ENCODE assay signal across 11 cellular contexts in the genomic region with DNA sequence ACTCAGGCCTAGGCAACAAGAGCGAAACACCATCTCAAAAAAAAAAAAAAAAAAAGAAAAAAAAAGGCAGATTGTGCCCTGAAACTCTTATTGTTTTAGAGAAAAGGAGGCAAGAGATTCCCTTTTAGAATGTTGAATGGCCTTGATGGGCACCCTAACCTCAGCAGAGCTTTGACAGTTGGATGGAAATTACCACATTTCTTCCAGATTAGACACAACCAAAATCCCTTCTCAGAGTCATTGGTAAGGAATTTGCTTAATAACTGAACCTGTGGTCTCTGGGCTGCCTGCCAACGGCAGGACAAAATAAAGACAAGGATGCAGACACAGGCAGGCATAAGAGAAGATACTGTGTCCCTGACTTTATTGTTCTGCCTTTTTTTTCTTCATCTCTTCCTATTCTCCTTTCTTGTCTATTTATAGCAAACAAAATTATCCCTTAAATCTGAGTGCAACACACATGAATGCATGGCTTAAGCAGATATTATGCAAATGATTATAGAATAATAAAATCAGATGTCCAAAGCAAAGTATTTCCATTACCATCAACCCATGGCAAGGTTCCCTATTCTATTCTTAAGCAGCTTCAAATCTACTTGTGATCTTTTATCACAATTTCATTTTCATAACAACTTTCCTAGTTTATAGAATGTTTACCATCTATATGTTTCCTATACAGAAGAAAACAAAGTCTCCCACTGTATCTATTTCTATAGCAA. TPM values are rescaled to one million over a fixed set of nuclear protein-coding genes. Genes with fewer than 3 reads are reported as not detected.
DNase-seq lines count a peak whose midpoint lies in the region; ATAC-seq and TF ChIP-seq lines count a peak whose summit lies in the region.
"Had no signal": no experiment of that assay in that cellular context is flagged by ENCODE, and none has a peak within 500 bp of the region (broad histone marks: within the 10 kb centered on the region; RNA-seq: fewer than 3 reads in every experiment).

No MANE protein-coding gene starts in this region.

- DNase-seq in Calu3: peak; percentile 70
- peak; percentile 87 for DNase-seq in MG63
- peak; percentile 16 to 87 (median 72) for DNase-seq in adrenal gland
- peak; percentile 97 for DNase-seq in kidney tubule cell (ENCODE audit: low spot score)
- no peak for DNase-seq in SKM-1 treated with dmso at 0.1 percent for 144 hours (lab: John Stamatoyannopoulos, UW; ENCODE audit: unreplicated experiment)
- DNase-seq in gastrocnemius medialis: no peak
- no peak for DNase-seq in right atrium auricular region (ENCODE audit: low spot score)
- DNase-seq in tibial artery: no peak
- DNase-seq: activated naive CD4-positive, alpha-beta T cell treated with anti-CD3 and anti-CD28 coated beads for 36 hours; posterior cingulate gyrus had no signal

- H3K27me3 ChIP-seq in MG63 (no peaks in the 10 kb centered on the region), adrenal gland (no peaks in the 10 kb centered on the region), gastrocnemius medialis (no peaks in the 10 kb centered on the region), right atrium auricular region (no peaks in the 10 kb centered on the region), tibial artery (no peaks in the 10 kb centered on the region)

- TF ChIP-seq POLR2A in adrenal gland (IDR thresholded peaks at IDR 0.05) (no peak), gastrocnemius medialis (IDR thresholded peaks at IDR 0.05) (no peak)

- H3K4me1 ChIP-seq in adrenal gland (replicated peaks in 1 of 2) (peaks cover 0 to 8% of the 10 kb centered on the region in 2 donors), gastrocnemius medialis (no peaks in the 10 kb centered on the region), right atrium auricular region (peaks cover 0 to 10% of the 10 kb centered on the region in 2 donors), tibial artery (peaks cover 0 to 9% (median 1%) of the 10 kb centered on the region in 4 donors)

- H3K4me3 ChIP-seq in MG63 (no peak overlapping the region), adrenal gland (no peak overlapping the region), gastrocnemius medialis (no peak overlapping the region), right atrium auricular region (no peak overlapping the region), tibial artery (no peak overlapping the region)

- H3K27ac ChIP-seq in adrenal gland: no peak overlapping the region
- H3K27ac ChIP-seq in gastrocnemius medialis: no peak overlapping the region
- no peak overlapping the region for H3K27ac ChIP-seq in right atrium auricular region
- no peak overlapping the region for H3K27ac ChIP-seq in tibial artery
- H3K27ac ChIP-seq: KMS-11 had no signal

- no peak overlapping the region for H3K4me3 Mint-ChIP-seq in Calu3 (ENCODE audit: low read depth, unreplicated experiment)
- H3K4me3 Mint-ChIP-seq: activated naive CD4-positive, alpha-beta T cell treated with anti-CD3 and anti-CD28 coated beads for 36 hours had no signal

- CTCF ChIA-PET in Calu3 (lab: Charles Lee): interaction anchor here (0.6 to 0.7 kb wide), 3 partner anchors 68 to 209 kb away, joined by 3 to 5 read pairs (median 4); no protein-coding TSS in a partner anchor

- H3K36me3 Mint-ChIP-seq in Calu3 (ENCODE audit: insufficient read depth, unreplicated experiment): peaks cover 8% of the 10 kb centered on the region

- TF ChIP-seq CTCF in Calu3 (IDR thresholded peaks at IDR 0.05; ENCODE audit: unreplicated experiment) (no peak), adrenal gland (IDR thresholded peaks at IDR 0.05) (no peak), gastrocnemius medialis (IDR thresholded peaks at IDR 0.05 in 4 of 5, conservative IDR thresholded peaks at IDR 0.05 in 1 of 5) (no peak), right atrium auricular region (IDR thresholded peaks at IDR 0.05) (no peak), tibial artery (IDR thresholded peaks at IDR 0.05) (no peak)

- no peak for ATAC-seq in gastrocnemius medialis

- H3K36me3 ChIP-seq in MG63 (no peaks in the 10 kb centered on the region), adrenal gland (replicated peaks in 1 of 2) (no peaks in the 10 kb centered on the region), gastrocnemius medialis (no peaks in the 10 kb centered on the region), right atrium auricular region (no peaks in the 10 kb centered on the region), tibial artery (no peaks in the 10 kb centered on the region)

- 34 to 60% (median 45%) methylated on average over 2 of the region's 2 CpGs for WGBS in adrenal gland, 4 donors

- H3K9me3 ChIP-seq in MG63 (peaks cover 14% of the 10 kb centered on the region), adrenal gland (replicated peaks in 1 of 3) (no peaks in the 10 kb centered on the region), gastrocnemius medialis (no peaks in the 10 kb centered on the region), right atrium auricular region (no peaks in the 10 kb centered on the region), tibial artery (no peaks in the 10 kb centered on the region)

- no peaks in the 10 kb centered on the region for H3K27me3 Mint-ChIP-seq in Calu3 (ENCODE audit: unreplicated experiment)

- BruUV-seq in Calu3 (replicated peaks; lab: Mats Ljungman, UMichigan): no TSS peak

- H3K4me1 Mint-ChIP-seq in Calu3 (ENCODE audit: low read depth, unreplicated experiment): peaks cover 37% of the 10 kb centered on the region

- H3K27ac Mint-ChIP-seq in Calu3 (ENCODE audit: unreplicated experiment): peak overlapping the region; percentile 27
- H3K27ac Mint-ChIP-seq: activated naive CD4-positive, alpha-beta T cell treated with anti-CD3 and anti-CD28 coated beads for 36 hours had no signal

- peaks cover 8% of the 10 kb centered on the region for H3K9me3 Mint-ChIP-seq in Calu3 (ENCODE audit: low read depth, unreplicated experiment)

- in situ Hi-C loops in gastrocnemius medialis (cut with MboI; ENCODE audit: low sequenced_read_pairs in 4 of 4): loop anchor here in 3 of 4 donors (5.0 to 25.0 kb wide), 4 partner anchors 121 to 556 kb away; a partner anchor contains a TSS

- intact Hi-C loops in Calu3 (cut with micrococcal nuclease; ENCODE audit: unreplicated experiment) (loop anchor here (2.0 to 5.0 kb wide), 2 partner anchors 69 to 119 kb away; no protein-coding TSS in a partner anchor), adrenal gland (cut with DNase I) (loop anchor here in 1 of 2 donors (5.0 to 10.0 kb wide), 2 partner anchors 111 to 161 kb away; no protein-coding TSS in a partner anchor), gastrocnemius medialis (cut with DNase I; ENCODE audit: low total_unique reads) (loop anchor here (5.0 kb wide), 3 partner anchors 36 to 246 kb away; a partner anchor contains a TSS), tibial artery (cut with DNase I; ENCODE audit: low total_unique reads) (loop anchor here (10.0 kb wide), 1 partner anchor 111 kb away; no protein-coding TSS in a partner anchor)

RNA-seq across cellular contexts. Expression of a gene that starts 37.3 kb away (rescaled TPM):
- total RNA-seq in Calu3 (2022) (150 and 183 TPM in 2 replicates), adrenal gland (100 to 1,000 TPM in 1 of 8 donors, 10 to 100 TPM in 7; 41.1 to 108 (median 72.4) TPM), gastrocnemius medialis (10 to 100 TPM; 31.5 to 57.5 (median 50.4) TPM), right atrium auricular region (10 to 100 TPM; 51.6 to 67.0 TPM)
- total RNA-seq in MG63 (2014; rRNA removed; shearing (Covaris generic); ENCODE audit: low replicate concordance): 123 and 124 TPM in 2 replicates
- 100 to 1,000 TPM in 1 of 3 donors, 10 to 100 TPM in 2; 27.3 to 109 (median 58.9) TPM for polyA plus RNA-seq in adrenal gland

Comparison
In these comparisons a context has a peak if more than half of its experiments do, and no peak if none do; other contexts are left out.
1. DNase-seq: peak in Calu3 (single experiment), MG63 (single experiment), adrenal gland (7 of 7) and kidney tubule cell (single experiment); none in SKM-1 treated with dmso at 0.1 percent for 144 hours (single experiment), gastrocnemius medialis (0 of 2), right atrium auricular region (single experiment) and tibial artery (0 of 2).